Comparison of ENCODE assay signal across 16 cellular contexts in the genomic region with DNA sequence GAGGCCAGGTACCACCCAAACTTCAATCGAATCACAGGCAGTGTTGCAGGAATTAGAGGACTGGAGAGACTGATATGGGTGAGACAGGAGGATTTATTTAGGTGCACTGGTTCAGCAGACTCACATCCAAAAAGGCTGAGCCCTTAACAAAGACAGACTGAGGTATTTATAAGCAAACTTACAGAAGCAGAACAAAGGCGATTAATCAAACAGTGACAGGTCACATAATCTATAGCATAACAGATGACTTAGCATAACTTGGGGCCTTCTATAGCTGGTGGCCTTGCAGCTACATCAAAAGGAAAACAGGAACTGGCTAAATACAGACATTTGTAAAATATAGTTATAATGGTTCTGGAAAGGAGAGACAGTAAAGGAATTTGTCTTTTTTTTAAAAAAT. TPM values are rescaled to one million over a fixed set of nuclear protein-coding genes. Genes with fewer than 3 reads are reported as not detected.
DNase-seq lines count a peak whose midpoint lies in the region; ATAC-seq and TF ChIP-seq lines count a peak whose summit lies in the region.
"Had no signal": no experiment of that assay in that cellular context is flagged by ENCODE, and none has a peak within 500 bp of the region (broad histone marks: within the 10 kb centered on the region; RNA-seq: fewer than 3 reads in every experiment).

No MANE protein-coding gene starts in this region.

- H3K9ac ChIP-seq in MM.1S (ENCODE audit: low read length) = peak overlapping the region; percentile 53; the same call in 1 of the 2 replicates
- no peak overlapping the region for H3K9ac ChIP-seq in endodermal cell (ENCODE audit: extremely low read depth, low read length, poor library complexity, severe bottlenecking)

- peak overlapping the region; percentile 76 for H3K27ac Mint-ChIP-seq in T-helper 1 cell treated with Interleukin-12 subunit alpha and Interleukin-12 subunit beta and Interleukin-4 antibody, amounts not matched to agents 30 μg/mL and 1 μg/mL, for 36 hours
- H3K27ac Mint-ChIP-seq in T-helper 17 cell (peak overlapping the region; percentile 97), endodermal cell (no peak overlapping the region)

- H3K27me3 Mint-ChIP-seq in T-helper 1 cell treated with Interleukin-12 subunit alpha and Interleukin-12 subunit beta and Interleukin-4 antibody, amounts not matched to agents 30 μg/mL and 1 μg/mL, for 36 hours (ENCODE audit: low read depth) = no peaks in the 10 kb centered on the region
- H3K27me3 Mint-ChIP-seq in T-helper 17 cell (no peaks in the 10 kb centered on the region), endodermal cell (ENCODE audit: insufficient read depth) (peaks cover 14% of the 10 kb centered on the region)

- H3F3A ChIP-seq in MM.1S (ENCODE audit: insufficient read depth, low read length) = peaks cover 25% of the 10 kb centered on the region

- H3K4me2 ChIP-seq in MM.1S (ENCODE audit: low read depth, low read length) = peak overlapping the region; percentile 99; the same call in 1 of the 2 replicates

- H3K9me3 Mint-ChIP-seq in T-helper 1 cell treated with Interleukin-12 subunit alpha and Interleukin-12 subunit beta and Interleukin-4 antibody, amounts not matched to agents 30 μg/mL and 1 μg/mL, for 36 hours = peaks cover 6% of the 10 kb centered on the region
- H3K9me3 Mint-ChIP-seq in endodermal cell = peaks cover 33% of the 10 kb centered on the region

- DNase-seq in T-helper 1 cell (no peak), MM.1S (peak; percentile 54), T-helper 17 cell (no peak), foreskin keratinocyte (peak in 1 of 2 donors; percentile 10), endodermal cell (no peak), cerebellar nuclear complex (lab: John Stamatoyannopoulos, UW) (no peak)
- DNase-seq: islet precursor cell, ovary had no signal

- H3K4me1 ChIP-seq in MM.1S (ENCODE audit: low read length) (peaks cover 52% of the 10 kb centered on the region), foreskin keratinocyte (peaks cover 14% of the 10 kb centered on the region), endodermal cell (ENCODE audit: control insufficient read depth, insufficient read depth, low read length) (no peaks in the 10 kb centered on the region)

- H3K27me3 ChIP-seq in MM.1S (replicated peaks; ENCODE audit: insufficient read depth, low read length) = no peaks in the 10 kb centered on the region
- H3K27me3 ChIP-seq in foreskin keratinocyte = peaks cover 19% of the 10 kb centered on the region
- no peaks in the 10 kb centered on the region for H3K27me3 ChIP-seq in endodermal cell (ENCODE audit: control insufficient read depth, insufficient read depth, low read length, poor library complexity, severe bottlenecking)
- H3K27me3 ChIP-seq: ovary had no signal

- TF ChIP-seq CTCF in MM.1S (IDR thresholded peaks at IDR 0.05; ENCODE audit: low read length) (no peak), foreskin keratinocyte (conservative IDR thresholded peaks at IDR 0.05) (no peak), endodermal cell (conservative IDR thresholded peaks at IDR 0.05) (no peak)

- H3K36me3 Mint-ChIP-seq in T-helper 1 cell treated with Interleukin-12 subunit alpha and Interleukin-12 subunit beta and Interleukin-4 antibody, amounts not matched to agents 30 μg/mL and 1 μg/mL, for 36 hours (ENCODE audit: low read depth) = peaks cover 19% of the 10 kb centered on the region
- no peaks in the 10 kb centered on the region for H3K36me3 Mint-ChIP-seq in T-helper 17 cell (ENCODE audit: low read depth)
- H3K36me3 Mint-ChIP-seq in endodermal cell (ENCODE audit: low read depth) = no peaks in the 10 kb centered on the region

- no peaks in the 10 kb centered on the region for H4K20me1 ChIP-seq in MM.1S (ENCODE audit: insufficient read depth, low read length)

- H3K27ac ChIP-seq in MM.1S (ENCODE audit: low read length) (peak overlapping the region; percentile 93), foreskin keratinocyte (peak overlapping the region; percentile 90), endodermal cell (ENCODE audit: low read depth, low read length) (no peak overlapping the region)
- H3K27ac ChIP-seq: ovary had no signal

- peaks cover 57% of the 10 kb centered on the region for H3K4me1 Mint-ChIP-seq in T-helper 1 cell treated with Interleukin-12 subunit alpha and Interleukin-12 subunit beta and Interleukin-4 antibody, amounts not matched to agents 30 μg/mL and 1 μg/mL, for 36 hours (ENCODE audit: low read depth)
- peaks cover 36% of the 10 kb centered on the region for H3K4me1 Mint-ChIP-seq in T-helper 17 cell
- H3K4me1 Mint-ChIP-seq in endodermal cell = no peaks in the 10 kb centered on the region

- H3K4me3 Mint-ChIP-seq in T-helper 1 cell treated with Interleukin-12 subunit alpha and Interleukin-12 subunit beta and Interleukin-4 antibody, amounts not matched to agents 30 μg/mL and 1 μg/mL, for 36 hours = peak overlapping the region; percentile 34
- H3K4me3 Mint-ChIP-seq in T-helper 17 cell (no peak overlapping the region), endodermal cell (no peak overlapping the region)
- H3K4me3 Mint-ChIP-seq: CD8-positive, alpha-beta T cell had no signal

- H3K79me2 ChIP-seq in MM.1S (ENCODE audit: low read length) = peaks cover 35% of the 10 kb centered on the region

- ATAC-seq in T-helper 17 cell = no peak
- ATAC-seq in foreskin keratinocyte = no peak
- no peak for ATAC-seq in GM21825 (IDR thresholded peaks at IDR 0.05; ENCODE audit: unreplicated experiment)

- WGBS in endodermal cell (ENCODE audit: insufficient coverage in 1 of 2, insufficient read length in 1 of 2), 2 experiments = 96 to 100% methylated on average over 1 to 2 of the region's 2 CpGs

- H3K4me3 ChIP-seq in MM.1S (ENCODE audit: low read length) (no peak overlapping the region), endodermal cell (ENCODE audit: low read length) (no peak overlapping the region)
- H3K4me3 ChIP-seq: ovary had no signal

- no peaks in the 10 kb centered on the region for H3K9me3 ChIP-seq in MM.1S (replicated peaks; ENCODE audit: insufficient read depth, low read length)
- H3K9me3 ChIP-seq in T-helper 17 cell (ENCODE audit: control insufficient read depth, low read length, poor library complexity, severe bottlenecking) = no peaks in the 10 kb centered on the region
- H3K9me3 ChIP-seq in endodermal cell (ENCODE audit: control insufficient read depth, low read length) = no peaks in the 10 kb centered on the region
- H3K9me3 ChIP-seq: ovary had no signal

- H3K9me2 ChIP-seq in MM.1S (replicated peaks; ENCODE audit: insufficient read depth, low read length) = no peaks in the 10 kb centered on the region

- H2AFZ ChIP-seq in MM.1S (ENCODE audit: low read length) = no peak overlapping the region

- H3K36me3 ChIP-seq in MM.1S (replicated peaks; ENCODE audit: insufficient read depth, low read length) = no peaks in the 10 kb centered on the region
- no peaks in the 10 kb centered on the region for H3K36me3 ChIP-seq in endodermal cell (ENCODE audit: control insufficient read depth, insufficient read depth, low read length)
- H3K36me3 ChIP-seq: ovary had no signal

RNA-seq across cellular contexts. Expression of a gene that starts 2.1 kb away (rescaled TPM):
- total RNA-seq in T-helper 17 cell = 1 to 10 TPM; 1.2 to 1.5 TPM
- total RNA-seq in foreskin keratinocyte = 0.41 and 1.6 TPM in 2 replicates
- polyA plus RNA-seq in foreskin keratinocyte = 1.4 and 3.4 TPM in 2 replicates
- 1 to 10 TPM; 4.1 to 5.4 TPM for total RNA-seq in endodermal cell
- polyA plus RNA-seq in endodermal cell (2013, experiment 1 of 2) = 2.2 TPM
- polyA plus RNA-seq in endodermal cell (2013, experiment 2 of 2) = 3.0 TPM

RNA-seq across cellular contexts. Expression of a gene that starts 26.8 kb away (rescaled TPM):
- total RNA-seq in T-helper 17 cell (1 to 10 TPM in 1 of 2 donors, under 1 TPM in 1; 0.70 to 4.1 TPM), foreskin keratinocyte (not detected in 2 replicates), endodermal cell (not detected)
- not detected in 2 replicates for polyA plus RNA-seq in foreskin keratinocyte
- polyA plus RNA-seq in endodermal cell (2013, experiment 1 of 2) = 0.28 TPM
- not detected for polyA plus RNA-seq in endodermal cell (2013, experiment 2 of 2)
- total RNA-seq: A172; CD8-positive, alpha-beta T cell; glomerular endothelial cell; H1; mucosa of gallbladder; SK-MEL-5 had no signal
- polyA plus RNA-seq: H1 had no signal

RNA-seq across cellular contexts. Expression of a gene that starts 29.8 kb away (rescaled TPM):
- total RNA-seq in T-helper 17 cell (10 to 100 TPM; 35.9 to 39.8 TPM), foreskin keratinocyte (28.0 and 28.9 TPM in 2 replicates), endodermal cell (10 to 100 TPM; 26.1 to 27.4 TPM)
- 67.6 and 70.0 TPM in 2 replicates for polyA plus RNA-seq in foreskin keratinocyte
- 12.4 TPM for polyA plus RNA-seq in endodermal cell (2013, experiment 1 of 2)
- polyA plus RNA-seq in endodermal cell (2013, experiment 2 of 2) = 13.7 TPM

RNA-seq across cellular contexts. Expression of a gene that starts 36.7 kb away (rescaled TPM):
- total RNA-seq in T-helper 17 cell (10 to 100 TPM; 12.2 to 17.6 TPM), foreskin keratinocyte (0.10 TPM in 1 of 2 replicates, not detected in the other), endodermal cell (10 to 100 TPM in 1 of 2 donors, 1 to 10 TPM in 1; 8.6 to 14.4 TPM)
- polyA plus RNA-seq in foreskin keratinocyte = 0.08 and 0.20 TPM in 2 replicates
- 2.6 TPM for polyA plus RNA-seq in endodermal cell (2013, experiment 1 of 2)
- 7.1 TPM for polyA plus RNA-seq in endodermal cell (2013, experiment 2 of 2)

RNA-seq across cellular contexts. Expression of a gene that starts 56.4 kb away (rescaled TPM):
- 10 to 100 TPM; 11.7 to 13.5 TPM for total RNA-seq in T-helper 17 cell
- 4.6 and 4.8 TPM in 2 replicates for total RNA-seq in foreskin keratinocyte
- polyA plus RNA-seq in foreskin keratinocyte = 5.7 and 6.5 TPM in 2 replicates
- total RNA-seq in endodermal cell = 10 to 100 TPM; 16.2 to 24.2 TPM
- 4.5 TPM for polyA plus RNA-seq in endodermal cell (2013, experiment 1 of 2)
- polyA plus RNA-seq in endodermal cell (2013, experiment 2 of 2) = 4.5 TPM
